Comparison of ENCODE assay signal across 8 cellular contexts in genomic region chr10:70052462-70053211, GRCh38. TPM values are rescaled to one million over a fixed set of nuclear protein-coding genes. Genes with fewer than 3 reads are reported as not detected.
DNase-seq lines count a peak whose midpoint lies in the region; ATAC-seq, FAIRE-seq and TF ChIP-seq lines count a peak whose summit lies in the region.

TSS of gene MACROH2A2 (plus strand) at chr10:70052846. CDS start at chr10:70075659, 22,813 bp downstream.

- H3K4me3 ChIP-seq in ascending aorta (peak within 1 kb of the TSS; percentile 62 to 77), pancreas (peak within 1 kb of the TSS; percentile 44 to 80 (median 60))

- H3K4me1 ChIP-seq in ascending aorta (no peaks in the 10 kb centered on the region), pancreas (no peaks in the 10 kb centered on the region)

- 0 to 1% methylated on average over 58 of the region's 58 CpGs for WGBS in pancreas, 2 donors

- DNase-seq in SIG-M5 treated with dmso at 0.1 percent for 504 hours (lab: John Stamatoyannopoulos, UW; ENCODE audit: unreplicated experiment) (peak; percentile 61), SIG-M5 (lab: John Stamatoyannopoulos, UW) (no peak), NCI-H2171 treated with DMSO at 0.1 percent for 48 hours (lab: John Stamatoyannopoulos, UW) (peak; percentile 70), ascending aorta (ENCODE audit: low spot score in 2 of 2) (peak in 1 of 2 donors; percentile 70), left ventricle myocardium superior (peak; percentile 71), pancreas (peak; percentile 41 to 82 (median 55)), COLO668 (lab: John Stamatoyannopoulos, UW; ENCODE audit: unreplicated experiment) (no peak)

- no peak for FAIRE-seq in pancreas (lab: Jason Lieb, UNC)

- H3K36me3 ChIP-seq in ascending aorta (no peaks in the 10 kb centered on the region), pancreas (no peaks in the 10 kb centered on the region)

- peak; percentile 96 for ATAC-seq in left ventricle myocardium superior
- ATAC-seq in pancreas = peak; percentile 85 to 94 (median 92)
- ATAC-seq in HG03097 (IDR thresholded peaks at IDR 0.05; ENCODE audit: low FRiP score, unreplicated experiment) = no peak

- H3K9me3 ChIP-seq in ascending aorta (no peaks in the 10 kb centered on the region), pancreas (no peaks in the 10 kb centered on the region)

- H3K27me3 ChIP-seq in ascending aorta (no peaks in the 10 kb centered on the region), pancreas (no peaks in the 10 kb centered on the region)

- H3K27ac ChIP-seq in ascending aorta (no peak within 1 kb of the TSS), pancreas (peak within 1 kb of the TSS in 3 of 4 donors; percentile 65 to 80 (median 70))

- intact Hi-C loops in ascending aorta (cut with DNase I) (no loop called here), left ventricle myocardium superior (cut with micrococcal nuclease) (no loop called here), pancreas (cut with DNase I) (no loop called here)

- TF ChIP-seq CTCF in ascending aorta (IDR thresholded peaks at IDR 0.05) = peak in 1 of 3 experiments; percentile 29
- TF ChIP-seq CTCF in pancreas (IDR thresholded peaks at IDR 0.05) = no peak

RNA-seq across cellular contexts. Expression of gene MACROH2A2, which starts in this region (rescaled TPM):
- total RNA-seq in ascending aorta (8.2 TPM), left ventricle myocardium superior (15.2 TPM), pancreas (10 to 100 TPM in 1 of 6 donors, 1 to 10 TPM in 5; 2.3 to 11.2 (median 6.4) TPM)
- 10 to 100 TPM in 1 of 2 donors, 1 to 10 TPM in 1; 7.5 to 13.2 TPM for polyA plus RNA-seq in pancreas

Comparison
In these comparisons a context has a peak if more than half of its experiments do, and no peak if none do; other contexts are left out.
1. DNase-seq: peak in SIG-M5 treated with dmso at 0.1 percent for 504 hours (single experiment), NCI-H2171 treated with DMSO at 0.1 percent for 48 hours (single experiment), left ventricle myocardium superior (single experiment) and pancreas (6 of 6); none in SIG-M5 (single experiment) and COLO668 (single experiment).
2. H3K27ac ChIP-seq: peak in pancreas (3 of 4); none in ascending aorta (0 of 2).